8 cellular contexts compared by ENCODE assay signal in the genomic region with DNA sequence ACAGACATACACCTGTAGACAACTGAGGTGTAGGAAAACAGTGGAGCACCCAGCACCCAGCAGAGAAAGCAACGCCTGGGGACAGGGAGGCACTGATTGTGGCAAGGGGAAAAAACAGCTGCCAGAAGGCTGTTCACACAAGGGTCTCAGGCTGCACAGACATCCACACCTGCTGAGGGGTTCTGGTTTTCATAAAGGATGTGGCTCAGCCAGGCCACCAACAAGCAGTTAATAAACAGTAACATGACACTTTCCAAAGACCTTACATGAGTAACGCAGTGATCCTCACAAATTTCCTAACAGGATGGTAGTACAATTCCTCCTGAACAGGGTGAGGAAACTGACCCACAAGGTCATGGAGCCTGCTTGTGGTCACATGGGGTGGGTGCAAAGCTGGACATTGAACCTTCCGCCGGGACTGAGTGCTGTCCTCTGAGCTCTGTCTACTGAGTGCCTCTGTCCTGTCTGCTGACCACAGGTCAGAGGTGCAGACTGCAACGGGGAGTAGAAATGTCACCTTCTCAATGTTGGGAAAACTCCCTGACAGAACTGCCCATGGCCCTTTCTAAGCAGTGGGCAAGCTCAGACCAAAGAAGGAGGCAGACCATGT.
DNase-seq lines count a peak whose midpoint lies in the region; ATAC-seq, FAIRE-seq and TF ChIP-seq lines count a peak whose summit lies in the region.
"Not testable (repeated sequence)": the region's sequence is repeated elsewhere in the genome, so short reads cannot be mapped to it uniquely, and the experiment has no call there.

No MANE protein-coding gene starts in this region.

- not testable (repeated sequence) for H3K79me2 ChIP-seq in DND-41 (ENCODE audit: insufficient read depth, low read length); GM12878 (ENCODE audit: control insufficient read depth, insufficient read depth, low read length)

- SMC1A ChIA-PET in GM12878 (lab: Charles Lee; ENCODE audit: uncharacterized antibody, unreplicated experiment), result not testable (repeated sequence)

- H3K9me3 ChIP-seq in DND-41 (ENCODE audit: insufficient read depth, low read length, severe bottlenecking); GM12878 (replicated peaks; ENCODE audit: control insufficient read depth, insufficient read depth, low read length): not testable (repeated sequence)

- in situ Hi-C loops in GM12878 (cut with MboI), result not testable (repeated sequence)

- intact Hi-C loops in GM12878 (cut with micrococcal nuclease; ENCODE audit: unreplicated experiment), result not testable (repeated sequence)

- not testable (repeated sequence) for H2AFZ ChIP-seq in DND-41 (ENCODE audit: low read depth, low read length); GM12878 (ENCODE audit: control insufficient read depth, low read depth, low read length)

- not testable (repeated sequence) for H3K27me3 ChIP-seq in DND-41 (ENCODE audit: insufficient read depth, low read length, poor library complexity); GM12878 (replicated peaks in 1 of 2; ENCODE audit: control insufficient read depth in 2 of 2, insufficient read depth in 2 of 2, low read length in 1 of 2)

- not testable (repeated sequence) for TF ChIP-seq CTCF in DND-41 (IDR thresholded peaks at IDR 0.05; ENCODE audit: borderline replicate concordance, extremely low read depth, low read length, poor library complexity, severe bottlenecking); GM12878 (IDR thresholded peaks at IDR 0.05 in 2 of 3, conservative IDR thresholded peaks at IDR 0.05 in 1 of 3; ENCODE audit: control insufficient read depth in 2 of 3, extremely low read depth in 1 of 3, insufficient read depth in 1 of 3, low read depth in 3 of 3, low read length in 3 of 3)

- not testable (repeated sequence) for H3K36me3 ChIP-seq in DND-41 (ENCODE audit: insufficient read depth, low read length); GM12878 (ENCODE audit: control insufficient read depth in 2 of 2, insufficient read depth in 2 of 2, low read length in 1 of 2)

- not testable (repeated sequence) for H3K4me3 ChIP-seq in DND-41 (ENCODE audit: low read depth in 1 of 2, low read length in 2 of 2); GM12878

- not testable (repeated sequence) for FAIRE-seq in GM12878 (lab: Jason Lieb, UNC)

- H3K27ac ChIP-seq in DND-41 (ENCODE audit: low read length); GM12878 (ENCODE audit: control insufficient read depth, insufficient read depth): not testable (repeated sequence)

- DNase-seq in DND-41; GM12878 (ENCODE audit: low read depth, low spot score); stimulated activated effector memory CD8-positive, alpha-beta T cell treated with anti-CD3 and anti-CD28 coated beads, Interleukin-12 subunit alpha, Interleukin-12 subunit beta, amount 100 ng/mL, for 72 hours (ENCODE audit: low spot score in 2 of 2): not testable (repeated sequence)

- not testable (repeated sequence) for H3K9ac ChIP-seq in DND-41 (ENCODE audit: low read depth, low read length); GM12878 (ENCODE audit: control insufficient read depth, insufficient read depth, low read length)

- not testable (repeated sequence) for TF ChIP-seq EP300 in GM12878 (IDR thresholded peaks at IDR 0.05; ENCODE audit: borderline replicate concordance in 1 of 2, control insufficient read depth in 1 of 2, low read depth in 2 of 2, low read length in 2 of 2)

- ATAC-seq in DND-41 (ENCODE audit: insufficient read depth, low read depth), result peak; percentile 37; the same call in 1 of the 3 replicates
- ATAC-seq in GM18909 (IDR thresholded peaks at IDR 0.05; ENCODE audit: poor library complexity, unreplicated experiment), result peak; percentile 64
- peak; percentile 71 for ATAC-seq in GM19438 (IDR thresholded peaks at IDR 0.05; ENCODE audit: low read depth, unreplicated experiment)
- ATAC-seq in GM21576 (IDR thresholded peaks at IDR 0.05; ENCODE audit: unreplicated experiment), result peak; percentile 80
- peak; percentile 70 for ATAC-seq in HG02763 (IDR thresholded peaks at IDR 0.05; ENCODE audit: unreplicated experiment)
- peak; percentile 89 for ATAC-seq in HG03354 (IDR thresholded peaks at IDR 0.05; ENCODE audit: poor library complexity, severe bottlenecking, unreplicated experiment)
- peak; percentile 59 for ATAC-seq in GM12878
- ATAC-seq in stimulated activated effector memory CD8-positive, alpha-beta T cell treated with anti-CD3 and anti-CD28 coated beads, Interleukin-12 subunit alpha, Interleukin-12 subunit beta, amount 100 ng/mL, for 72 hours, result peak; percentile 41

- BruUV-seq in GM12878 (replicated peaks; lab: Mats Ljungman, UMichigan), result not testable (repeated sequence)

- H3K36me3 Mint-ChIP-seq in stimulated activated effector memory CD8-positive, alpha-beta T cell treated with anti-CD3 and anti-CD28 coated beads, Interleukin-12 subunit alpha, Interleukin-12 subunit beta, amount 100 ng/mL, for 72 hours, result not testable (repeated sequence)

- CTCF ChIA-PET in GM12878 (lab: Yijun Ruan, JAX), result not testable (repeated sequence)

- TF ChIP-seq POLR2A in GM12878 (IDR thresholded peaks at IDR 0.05; ENCODE audit: low read depth, low read length), result not testable (repeated sequence)

- not testable (repeated sequence) for H4K20me1 ChIP-seq in DND-41 (ENCODE audit: insufficient read depth, low read length); GM12878 (ENCODE audit: control insufficient read depth, insufficient read depth)

- not testable (repeated sequence) for H3K9me3 Mint-ChIP-seq in stimulated activated effector memory CD8-positive, alpha-beta T cell treated with anti-CD3 and anti-CD28 coated beads, Interleukin-12 subunit alpha, Interleukin-12 subunit beta, amount 100 ng/mL, for 72 hours

- POLR2A ChIA-PET in GM12878 (lab: Charles Lee), result not testable (repeated sequence)

- not testable (repeated sequence) for H3K4me1 ChIP-seq in DND-41 (ENCODE audit: insufficient read depth, low read length); GM12878 (ENCODE audit: control insufficient read depth, insufficient read depth, low read length)

- not testable (repeated sequence) for H3K4me3 Mint-ChIP-seq in stimulated activated effector memory CD8-positive, alpha-beta T cell treated with anti-CD3 and anti-CD28 coated beads, Interleukin-12 subunit alpha, Interleukin-12 subunit beta, amount 100 ng/mL, for 72 hours

- TF ChIP-seq RAD21 in GM12878 (IDR thresholded peaks at IDR 0.05; ENCODE audit: insufficient read depth, low read depth, low read length), result not testable (repeated sequence)

- not testable (repeated sequence) for H3K27ac Mint-ChIP-seq in stimulated activated effector memory CD8-positive, alpha-beta T cell treated with anti-CD3 and anti-CD28 coated beads, Interleukin-12 subunit alpha, Interleukin-12 subunit beta, amount 100 ng/mL, for 72 hours

- WGBS in GM12878 (ENCODE audit: insufficient coverage, insufficient replicate concordance, low lambda C conversion rate, missing lambda C conversion rate), result 0% methylated on average over 1 of the region's 5 CpGs

- RAD21 ChIA-PET in GM12878 (lab: Charles Lee; ENCODE audit: unreplicated experiment), result not testable (repeated sequence)

- H3K4me1 Mint-ChIP-seq in stimulated activated effector memory CD8-positive, alpha-beta T cell treated with anti-CD3 and anti-CD28 coated beads, Interleukin-12 subunit alpha, Interleukin-12 subunit beta, amount 100 ng/mL, for 72 hours, result not testable (repeated sequence)

- not testable (repeated sequence) for H3K4me2 ChIP-seq in DND-41 (ENCODE audit: insufficient read depth, low read length); GM12878 (ENCODE audit: control insufficient read depth, insufficient read depth)

Comparison
In these comparisons a context has a peak if more than half of its experiments do, and no peak if none do; other contexts are left out.
1. ATAC-seq: peak in every context shown above with its lines; median percentile 89 in HG03354; 80 in GM21576; 71 in GM19438; 70 in HG02763; 64 in GM18909; 59 in GM12878; 41 in stimulated activated effector memory CD8-positive, alpha-beta T cell treated with anti-CD3 and anti-CD28 coated beads, Interleukin-12 subunit alpha, Interleukin-12 subunit beta, amount 100 ng/mL, for 72 hours; 37 in DND-41.